Comparison of ENCODE assay signal across 24 cellular contexts in genomic region chr22:42178910-42179495, GRCh38. TPM values are rescaled to one million over a fixed set of nuclear protein-coding genes. Genes with fewer than 3 reads are reported as not detected.
DNase-seq lines count a peak whose midpoint lies in the region; ATAC-seq and TF ChIP-seq lines count a peak whose summit lies in the region.
"Had no signal": no experiment of that assay in that cellular context is flagged by ENCODE, and none has a peak within 500 bp of the region (broad histone marks: within the 10 kb centered on the region; RNA-seq: fewer than 3 reads in every experiment).

No MANE protein-coding gene starts in this region.

- H3K36me3 ChIP-seq in upper lobe of left lung: peaks cover 0 to 8% (median 2%) of the 10 kb centered on the region in 4 donors
- H3K36me3 ChIP-seq: brain microvascular endothelial cell, colonic mucosa, prostate gland, transverse colon had no signal

- H3K4me1 ChIP-seq in upper lobe of left lung: peaks cover 2 to 9% (median 6%) of the 10 kb centered on the region in 4 donors
- H3K4me1 ChIP-seq: prostate gland had no signal

- H3K27me3 ChIP-seq in upper lobe of left lung: no peaks in the 10 kb centered on the region
- H3K27me3 ChIP-seq: brain microvascular endothelial cell, colonic mucosa, stomach, transverse colon had no signal

- peak overlapping the region; percentile 60 for H3K27ac Mint-ChIP-seq in T-helper 1 cell treated with Interleukin-12 subunit alpha and Interleukin-12 subunit beta and Interleukin-4 antibody, amounts not matched to agents 30 μg/mL and 1 μg/mL, for 36 hours
- H3K27ac Mint-ChIP-seq in activated CD4-positive, alpha-beta memory T cell treated with anti-CD3 and anti-CD28 coated beads for 36 hours: peak overlapping the region; percentile 56
- H3K27ac Mint-ChIP-seq in mesothelial cell of epicardium: peak overlapping the region; percentile 43

- no peak overlapping the region for H3K4me3 Mint-ChIP-seq in T-helper 1 cell treated with Interleukin-12 subunit alpha and Interleukin-12 subunit beta and Interleukin-4 antibody, amounts not matched to agents 30 μg/mL and 1 μg/mL, for 36 hours
- no peak overlapping the region for H3K4me3 Mint-ChIP-seq in activated CD4-positive, alpha-beta memory T cell treated with anti-CD3 and anti-CD28 coated beads for 36 hours
- H3K4me3 Mint-ChIP-seq in mesothelial cell of epicardium: no peak overlapping the region
- H3K4me3 Mint-ChIP-seq: H9, immature natural killer cell had no signal

- WGBS in upper lobe of left lung, 2 donors: 93 to 96% methylated on average over 2 of the region's 2 CpGs

- POLR2A ChIA-PET in activated CD4-positive, alpha-beta memory T cell treated with anti-CD3 and anti-CD28 coated beads for 36 hours (lab: Charles Lee): interaction anchor here (0.7 to 1.9 kb wide), 2 partner anchors 38 to 482 kb away, joined by 3 to 4 read pairs; no protein-coding TSS in a partner anchor

- H3K36me3 Mint-ChIP-seq in T-helper 1 cell treated with Interleukin-12 subunit alpha and Interleukin-12 subunit beta and Interleukin-4 antibody, amounts not matched to agents 30 μg/mL and 1 μg/mL, for 36 hours (ENCODE audit: low read depth): peaks cover 25% of the 10 kb centered on the region
- H3K36me3 Mint-ChIP-seq in activated CD4-positive, alpha-beta memory T cell treated with anti-CD3 and anti-CD28 coated beads for 36 hours: peaks cover 22% of the 10 kb centered on the region
- H3K36me3 Mint-ChIP-seq in mesothelial cell of epicardium: peaks cover 7% of the 10 kb centered on the region

- no peaks in the 10 kb centered on the region for H3K9me3 Mint-ChIP-seq in T-helper 1 cell treated with Interleukin-12 subunit alpha and Interleukin-12 subunit beta and Interleukin-4 antibody, amounts not matched to agents 30 μg/mL and 1 μg/mL, for 36 hours
- H3K9me3 Mint-ChIP-seq in activated CD4-positive, alpha-beta memory T cell treated with anti-CD3 and anti-CD28 coated beads for 36 hours: no peaks in the 10 kb centered on the region
- H3K9me3 Mint-ChIP-seq in mesothelial cell of epicardium: no peaks in the 10 kb centered on the region
- H3K9me3 Mint-ChIP-seq: H9, immature natural killer cell had no signal

- TF ChIP-seq EP300 in upper lobe of left lung (IDR thresholded peaks at IDR 0.05): no peak

- no peak for TF ChIP-seq CTCF in GM12865 (IDR thresholded peaks at IDR 0.05; ENCODE audit: insufficient read depth, low read depth, low read length, missing control alignments)
- TF ChIP-seq CTCF in mesothelial cell of epicardium (IDR thresholded peaks at IDR 0.05; ENCODE audit: unreplicated experiment): no peak
- no peak for TF ChIP-seq CTCF in upper lobe of left lung (IDR thresholded peaks at IDR 0.05)

- CTCF ChIA-PET in activated CD4-positive, alpha-beta memory T cell treated with anti-CD3 and anti-CD28 coated beads for 36 hours (lab: Charles Lee): interaction anchor here (1.1 kb wide), 2 partner anchors 88 to 190 kb away, joined by 3 read pairs; partner anchors contain the start of gene NDUFA6

- H3K27ac ChIP-seq in upper lobe of left lung: no peak overlapping the region
- H3K27ac ChIP-seq: brain microvascular endothelial cell, left ventricle myocardium inferior, prostate gland, VCaP had no signal

- ATAC-seq in HG02852 (IDR thresholded peaks at IDR 0.05; ENCODE audit: unreplicated experiment) (no peak), upper lobe of left lung (ENCODE audit: low FRiP score in 2 of 2) (no peak), esophagus mucosa (no peak)

- H3K9me3 ChIP-seq in upper lobe of left lung: no peaks in the 10 kb centered on the region
- H3K9me3 ChIP-seq: colonic mucosa, left ventricle myocardium inferior, prostate gland, stomach, transverse colon had no signal

- DNase-seq in T-helper 1 cell (no peak), GM12865 (ENCODE audit: low read depth) (peak; percentile 32), mesothelial cell of epicardium (ENCODE audit: low spot score in 2 of 2, unreplicated experiment in 2 of 2) (no peak), upper lobe of left lung (no peak)
- no peak for DNase-seq in activated CD4-positive, alpha-beta memory T cell treated with anti-CD3 and anti-CD28 coated beads for 36 hours
- DNase-seq: 8988T; activated T-cell treated with anti-CD3 and anti-CD28 coated beads, Interleukin-2, amount 50 U/mL, for 48 hours; Calu3; colonic mucosa; H9; immature natural killer cell; left ventricle myocardium inferior; NCI-H1436; Right ventricle myocardium superior; stimulated activated CD4-positive, alpha-beta T cell treated with anti-CD3 and anti-CD28 coated beads, Interleukin-1b, Interleukin-23, amount 100 ng/mL, for 48 hours; stomach; transverse colon had no signal

- H3K4me1 Mint-ChIP-seq in T-helper 1 cell treated with Interleukin-12 subunit alpha and Interleukin-12 subunit beta and Interleukin-4 antibody, amounts not matched to agents 30 μg/mL and 1 μg/mL, for 36 hours (ENCODE audit: low read depth): peaks cover 68% of the 10 kb centered on the region
- peaks cover 86% of the 10 kb centered on the region for H3K4me1 Mint-ChIP-seq in activated CD4-positive, alpha-beta memory T cell treated with anti-CD3 and anti-CD28 coated beads for 36 hours (ENCODE audit: low read depth)
- H3K4me1 Mint-ChIP-seq in mesothelial cell of epicardium: peaks cover 4% of the 10 kb centered on the region

- no peaks in the 10 kb centered on the region for H3K27me3 Mint-ChIP-seq in T-helper 1 cell treated with Interleukin-12 subunit alpha and Interleukin-12 subunit beta and Interleukin-4 antibody, amounts not matched to agents 30 μg/mL and 1 μg/mL, for 36 hours (ENCODE audit: low read depth)
- H3K27me3 Mint-ChIP-seq in activated CD4-positive, alpha-beta memory T cell treated with anti-CD3 and anti-CD28 coated beads for 36 hours: no peaks in the 10 kb centered on the region
- no peaks in the 10 kb centered on the region for H3K27me3 Mint-ChIP-seq in mesothelial cell of epicardium (ENCODE audit: low read depth)

- H3K4me3 ChIP-seq in GM12865 (ENCODE audit: low read depth, low read length) (no peak overlapping the region), upper lobe of left lung (no peak overlapping the region)
- H3K4me3 ChIP-seq: colonic mucosa, left ventricle myocardium inferior, prostate gland, stomach, transverse colon had no signal

- intact Hi-C loops in activated CD4-positive, alpha-beta memory T cell treated with anti-CD3 and anti-CD28 coated beads for 36 hours (cut with micrococcal nuclease): loop anchor here (5.0 kb wide), 1 partner anchor 133 kb away; no protein-coding TSS in a partner anchor

- no peak for TF ChIP-seq POLR2A in upper lobe of left lung (IDR thresholded peaks at IDR 0.05)

RNA-seq across cellular contexts. Expression of gene CYP2D6, which starts 48.4 kb away (rescaled TPM):
- total RNA-seq in activated CD4-positive, alpha-beta memory T cell treated with anti-CD3 and anti-CD28 coated beads for 36 hours: 1 to 10 TPM; 1.5 to 1.9 TPM
- total RNA-seq in mesothelial cell of epicardium (6.3 to 7.2 TPM (median 6.4 TPM) in 3 replicates), upper lobe of left lung (1 to 10 TPM in 4 of 6 donors, under 1 TPM in 2; 0.46 to 4.2 (median 1.9) TPM), esophagus mucosa (1.1 TPM)
- total RNA-seq: Right ventricle myocardium superior, skeletal muscle tissue had no signal
